ENCODE assay signal across 8 cellular contexts in genomic region chr12:47651368-47652254, GRCh38.
DNase-seq lines count a peak whose midpoint lies in the region; ATAC-seq and TF ChIP-seq lines count a peak whose summit lies in the region.

No MANE protein-coding gene starts in this region.

- TF ChIP-seq CTCF in AG04449 (IDR thresholded peaks at IDR 0.05; ENCODE audit: insufficient read depth, low read length, missing control alignments) (peak; percentile 44), VCaP (conservative IDR thresholded peaks at IDR 0.05) (peak; percentile 88)

- H3K27ac ChIP-seq in VCaP: peak overlapping the region; percentile 49

- H3K4me3 ChIP-seq in AG04449 (ENCODE audit: low read depth, low read length): no peak overlapping the region

- CTCF ChIA-PET in AG04449 (lab: Yijun Ruan, JAX): interaction anchor here (0.6 to 3.8 kb wide), 27 partner anchors 10 to 1932 kb away, joined by 3 to 35 read pairs (median 4); no protein-coding TSS in a partner anchor

- POLR2A ChIA-PET in AG04449 (lab: Yijun Ruan, JAX): no interaction called here

- peak; percentile 4 for DNase-seq in AG04449 (ENCODE audit: low read depth, low spot score)
- peak; percentile 70 for DNase-seq in NCI-H2196 (lab: John Stamatoyannopoulos, UW; ENCODE audit: unreplicated experiment)
- peak; percentile 77 for DNase-seq in cerebellar cortex (ENCODE audit: low spot score)
- peak; percentile 78 for DNase-seq in left kidney (ENCODE audit: low read depth, low spot score)
- peak; percentile 36 to 45 for DNase-seq in stimulated activated CD4-positive, alpha-beta T cell treated with anti-CD3 and anti-CD28 coated beads, Interleukin-2, amount 100 ng/mL, for 24 hours

- peak; percentile 84 for ATAC-seq in GM18502 (IDR thresholded peaks at IDR 0.05; ENCODE audit: poor library complexity, unreplicated experiment)
- peak; percentile 59 for ATAC-seq in HG03025 (IDR thresholded peaks at IDR 0.05; ENCODE audit: low FRiP score, unreplicated experiment)

Comparison
In these comparisons a context has a peak if more than half of its experiments do, and no peak if none do; other contexts are left out.
1. DNase-seq: peak in every context shown above with its lines; median percentile 78 in left kidney; 77 in cerebellar cortex; 70 in NCI-H2196; 40 in stimulated activated CD4-positive, alpha-beta T cell treated with anti-CD3 and anti-CD28 coated beads, Interleukin-2, amount 100 ng/mL, for 24 hours; 4 in AG04449.